ENCODE assay signal across 7 cellular contexts in genomic region chr4:115353370-115353769, GRCh38.
"Had no signal": no experiment of that assay in that cellular context is flagged by ENCODE, and none has a peak within 500 bp of the region (broad histone marks: within the 10 kb centered on the region; RNA-seq: fewer than 3 reads in every experiment).

No MANE protein-coding gene starts in this region.

- H3K27me3 Mint-ChIP-seq: IgD-negative memory B cell had no signal

- DNase-seq: IMR-90, KBM-7, KG1 had no signal

- H3K27ac Mint-ChIP-seq: IgD-negative memory B cell had no signal

- ATAC-seq: HepG2, K562 had no signal

- H3K4me1 Mint-ChIP-seq: IgD-negative memory B cell had no signal

- H3K4me3 ChIP-seq: K562 had no signal

- H3K27ac ChIP-seq: HL-60 had no signal

- H3K4me3 Mint-ChIP-seq: IgD-negative memory B cell had no signal
